Comparison of ENCODE assay signal across 8 cellular contexts in genomic region chr10:102225646-102226541, GRCh38. TPM values are rescaled to one million over a fixed set of nuclear protein-coding genes. Genes with fewer than 3 reads are reported as not detected.
DNase-seq lines count a peak whose midpoint lies in the region; ATAC-seq and TF ChIP-seq lines count a peak whose summit lies in the region.

Gene ELOVL3 (plus strand): TSS chr10:102226299. CDS start chr10:102226549, 250 bp downstream.

- peaks cover 24% of the 10 kb centered on the region for H3K4me1 Mint-ChIP-seq in activated CD4-positive, alpha-beta T cell treated with anti-CD3 and anti-CD28 coated beads, Interleukin-2, amount 10 ng/mL, durations not matched to agents 7 days and 5 days

- ATAC-seq in GM18498 (IDR thresholded peaks at IDR 0.05; ENCODE audit: unreplicated experiment), result peak; percentile 91
- peak; percentile 83 for ATAC-seq in HG02938 (IDR thresholded peaks at IDR 0.05; ENCODE audit: unreplicated experiment)

- H3K27ac Mint-ChIP-seq in activated CD4-positive, alpha-beta T cell treated with anti-CD3 and anti-CD28 coated beads, Interleukin-2, amount 10 ng/mL, durations not matched to agents 7 days and 5 days, result no peak within 1 kb of the TSS

- POLR2A ChIA-PET in activated CD4-positive, alpha-beta T cell treated with anti-CD3 and anti-CD28 coated beads, Interleukin-2, amount 10 ng/mL, durations not matched to agents 7 days and 5 days (lab: Charles Lee), result interaction anchor here (1.2 kb wide), 1 partner anchor 56 kb away, joined by 5 read pairs; no protein-coding TSS in a partner anchor

- H3K27ac ChIP-seq in coronary artery, result peak within 1 kb of the TSS; percentile 14 to 34

- H3K36me3 Mint-ChIP-seq in activated CD4-positive, alpha-beta T cell treated with anti-CD3 and anti-CD28 coated beads, Interleukin-2, amount 10 ng/mL, durations not matched to agents 7 days and 5 days (ENCODE audit: low read depth), result no peaks in the 10 kb centered on the region

- TF ChIP-seq CTCF in coronary artery (IDR thresholded peaks at IDR 0.05), result no peak

- peak within 1 kb of the TSS; percentile 54 for H3K4me3 ChIP-seq in coronary artery

- peaks cover 59% of the 10 kb centered on the region for H3K27me3 Mint-ChIP-seq in activated CD4-positive, alpha-beta T cell treated with anti-CD3 and anti-CD28 coated beads, Interleukin-2, amount 10 ng/mL, durations not matched to agents 7 days and 5 days

- CTCF ChIA-PET in activated CD4-positive, alpha-beta T cell treated with anti-CD3 and anti-CD28 coated beads, Interleukin-2, amount 10 ng/mL, durations not matched to agents 7 days and 5 days (lab: Charles Lee), result interaction anchor here (0.6 to 6.8 kb wide), 11 partner anchors 14 to 358 kb away, joined by 3 to 71 read pairs (median 4); partner anchors contain the start of genes NFKB2 and PITX3

- DNase-seq in NCI-H2196 (lab: John Stamatoyannopoulos, UW; ENCODE audit: unreplicated experiment) (peak; percentile 83), coronary artery (ENCODE audit: low spot score) (peak; percentile 91), left kidney (ENCODE audit: low read depth, low spot score) (peak; percentile 98), NCI-H510A treated with DMSO at 0.1 percent for 48 hours (lab: John Stamatoyannopoulos, UW) (no peak)
- peak; percentile 87 for DNase-seq in activated CD4-positive, alpha-beta T cell treated with anti-CD3 and anti-CD28 coated beads, Interleukin-2, amount 10 ng/mL, durations not matched to agents 7 days and 5 days
- DNase-seq in stimulated activated CD4-positive, alpha-beta T cell treated with anti-CD3 and anti-CD28 coated beads, Interleukin-1b, Interleukin-23, amount 100 ng/mL, for 24 hours (ENCODE audit: low read depth in 4 of 4, low spot score in 1 of 4), result peak in 3 of 4 experiments; percentile 48 to 81 (median 69)

- H3K9me3 Mint-ChIP-seq in activated CD4-positive, alpha-beta T cell treated with anti-CD3 and anti-CD28 coated beads, Interleukin-2, amount 10 ng/mL, durations not matched to agents 7 days and 5 days, result no peaks in the 10 kb centered on the region

- peak within 1 kb of the TSS; percentile 42 for H3K4me3 Mint-ChIP-seq in activated CD4-positive, alpha-beta T cell treated with anti-CD3 and anti-CD28 coated beads, Interleukin-2, amount 10 ng/mL, durations not matched to agents 7 days and 5 days

RNA-seq across cellular contexts. Expression of gene ELOVL3, which starts in this region (rescaled TPM):
- not detected for total RNA-seq in activated CD4-positive, alpha-beta T cell treated with anti-CD3 and anti-CD28 coated beads, Interleukin-2, amount 10 ng/mL, durations not matched to agents 7 days and 5 days

Comparison
In these comparisons a context has a peak if more than half of its experiments do, and no peak if none do; other contexts are left out.
1. Peak in DNase-seq in activated CD4-positive, alpha-beta T cell treated with anti-CD3 and anti-CD28 coated beads, Interleukin-2, amount 10 ng/mL, durations not matched to agents 7 days and 5 days; RNA of the gene not detected or under 1 TPM.